Comparison of ENCODE assay signal across 1 cellular context in the genomic region with DNA sequence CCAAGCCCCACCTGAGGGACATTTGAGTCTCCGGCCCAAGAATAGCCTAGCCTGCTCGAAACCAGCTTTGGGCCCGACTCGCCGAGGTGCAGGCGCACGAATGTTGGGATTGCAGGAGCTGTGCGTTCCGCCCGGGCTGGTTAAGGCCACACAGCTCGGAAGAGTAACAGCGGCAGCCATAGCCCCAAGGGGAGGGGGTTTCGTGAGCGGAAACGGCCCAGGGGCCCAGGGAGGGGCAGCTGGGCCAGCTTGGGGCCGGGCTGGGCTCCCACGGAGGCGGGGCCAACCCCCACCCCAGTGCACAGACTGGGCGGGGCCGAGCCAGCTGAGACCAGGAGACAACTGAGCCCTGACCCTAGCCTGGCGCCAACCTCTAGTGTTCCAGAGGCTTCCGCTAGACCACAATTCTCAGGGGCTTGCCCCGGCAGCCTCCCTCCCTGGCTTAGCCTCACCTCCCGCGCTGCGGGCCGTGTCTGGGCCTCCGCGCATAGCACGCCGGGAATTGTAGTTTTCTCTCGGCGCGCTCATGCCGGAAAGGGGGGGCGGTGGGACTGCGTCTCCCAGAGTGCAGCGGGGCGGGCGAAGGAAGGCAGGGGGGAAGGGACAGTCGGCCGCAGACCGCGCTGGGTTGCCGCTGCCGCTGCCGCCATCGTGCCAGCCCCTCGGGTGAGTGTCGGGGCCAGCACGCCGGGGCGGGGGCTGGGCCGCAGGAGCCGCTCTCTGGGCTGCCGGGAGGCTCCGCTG.
A peak's percentile ranks its signal among the peaks of the same experiment; 100 is the strongest.
TF ChIP-seq lines count a peak whose summit lies in the region.

A gene (plus strand): TSS at position 614 of the 744 bp plus-strand sequence. CDS start 18,198 bp downstream, outside the sequence.

TF ChIP-seq in HEK293, 187 proteins besides CTCF, POLR2A, EP300 and RAD21 (continued from another document and continues in another):
- TF ChIP-seq, protein P1, sequence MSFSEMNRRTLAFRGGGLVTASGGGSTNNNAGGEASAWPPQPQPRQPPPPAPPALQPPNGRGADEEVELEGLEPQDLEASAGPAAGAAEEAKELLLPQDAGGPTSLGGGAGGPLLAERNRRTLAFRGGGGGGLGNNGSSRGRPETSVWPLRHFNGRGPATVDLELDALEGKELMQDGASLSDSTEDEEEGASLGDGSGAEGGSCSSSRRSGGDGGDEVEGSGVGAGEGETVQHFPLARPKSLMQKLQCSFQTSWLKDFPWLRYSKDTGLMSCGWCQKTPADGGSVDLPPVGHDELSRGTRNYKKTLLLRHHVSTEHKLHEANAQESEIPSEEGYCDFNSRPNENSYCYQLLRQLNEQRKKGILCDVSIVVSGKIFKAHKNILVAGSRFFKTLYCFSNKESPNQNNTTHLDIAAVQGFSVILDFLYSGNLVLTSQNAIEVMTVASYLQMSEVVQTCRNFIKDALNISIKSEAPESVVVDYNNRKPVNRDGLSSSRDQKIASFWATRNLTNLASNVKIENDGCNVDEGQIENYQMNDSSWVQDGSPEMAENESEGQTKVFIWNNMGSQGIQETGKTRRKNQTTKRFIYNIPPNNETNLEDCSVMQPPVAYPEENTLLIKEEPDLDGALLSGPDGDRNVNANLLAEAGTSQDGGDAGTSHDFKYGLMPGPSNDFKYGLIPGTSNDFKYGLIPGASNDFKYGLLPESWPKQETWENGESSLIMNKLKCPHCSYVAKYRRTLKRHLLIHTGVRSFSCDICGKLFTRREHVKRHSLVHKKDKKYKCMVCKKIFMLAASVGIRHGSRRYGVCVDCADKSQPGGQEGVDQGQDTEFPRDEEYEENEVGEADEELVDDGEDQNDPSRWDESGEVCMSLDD (tag by site-specific recombination; IDR thresholded peaks at IDR 0.05) = peak; percentile 79; the same call in 1 of the 2 replicates
- TF ChIP-seq, protein P2, sequence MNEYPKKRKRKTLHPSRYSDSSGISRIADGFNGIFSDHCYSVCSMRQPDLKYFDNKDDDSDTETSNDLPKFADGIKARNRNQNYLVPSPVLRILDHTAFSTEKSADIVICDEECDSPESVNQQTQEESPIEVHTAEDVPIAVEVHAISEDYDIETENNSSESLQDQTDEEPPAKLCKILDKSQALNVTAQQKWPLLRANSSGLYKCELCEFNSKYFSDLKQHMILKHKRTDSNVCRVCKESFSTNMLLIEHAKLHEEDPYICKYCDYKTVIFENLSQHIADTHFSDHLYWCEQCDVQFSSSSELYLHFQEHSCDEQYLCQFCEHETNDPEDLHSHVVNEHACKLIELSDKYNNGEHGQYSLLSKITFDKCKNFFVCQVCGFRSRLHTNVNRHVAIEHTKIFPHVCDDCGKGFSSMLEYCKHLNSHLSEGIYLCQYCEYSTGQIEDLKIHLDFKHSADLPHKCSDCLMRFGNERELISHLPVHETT (tag by site-specific recombination; IDR thresholded peaks at IDR 0.05) = 0 out of 2 replicates have a peak, but pooled peaks have one; percentile 44
- TF ChIP-seq HOXA7 (CRISPR knock-in tag; IDR thresholded peaks at IDR 0.05; ENCODE audit: borderline replicate concordance) = no peak
- no peak; the same call in 1 of the 2 replicates for TF ChIP-seq EGR2 (tag by site-specific recombination; IDR thresholded peaks at IDR 0.05; ENCODE audit: low read depth)
- TF ChIP-seq ZEB2 (tag by site-specific recombination; IDR thresholded peaks at IDR 0.05) = peak; percentile 85
- TF ChIP-seq ZNF121 (tag by site-specific recombination; IDR thresholded peaks at IDR 0.05) = 0 out of 2 replicates have a peak, but pooled peaks have one; percentile 10
- no peak for TF ChIP-seq ZNF785 (tag by site-specific recombination; IDR thresholded peaks at IDR 0.05)
- TF ChIP-seq ZNF514 (tag by site-specific recombination; IDR thresholded peaks at IDR 0.05) = no peak
- TF ChIP-seq HOXD13 (CRISPR knock-in tag; IDR thresholded peaks at IDR 0.05; ENCODE audit: borderline replicate concordance) = no peak
- 0 out of 2 replicates have a peak, but pooled peaks have one; percentile 47 for TF ChIP-seq ZNF24 (tag by site-specific recombination; IDR thresholded peaks at IDR 0.05)
- TF ChIP-seq, protein P3, sequence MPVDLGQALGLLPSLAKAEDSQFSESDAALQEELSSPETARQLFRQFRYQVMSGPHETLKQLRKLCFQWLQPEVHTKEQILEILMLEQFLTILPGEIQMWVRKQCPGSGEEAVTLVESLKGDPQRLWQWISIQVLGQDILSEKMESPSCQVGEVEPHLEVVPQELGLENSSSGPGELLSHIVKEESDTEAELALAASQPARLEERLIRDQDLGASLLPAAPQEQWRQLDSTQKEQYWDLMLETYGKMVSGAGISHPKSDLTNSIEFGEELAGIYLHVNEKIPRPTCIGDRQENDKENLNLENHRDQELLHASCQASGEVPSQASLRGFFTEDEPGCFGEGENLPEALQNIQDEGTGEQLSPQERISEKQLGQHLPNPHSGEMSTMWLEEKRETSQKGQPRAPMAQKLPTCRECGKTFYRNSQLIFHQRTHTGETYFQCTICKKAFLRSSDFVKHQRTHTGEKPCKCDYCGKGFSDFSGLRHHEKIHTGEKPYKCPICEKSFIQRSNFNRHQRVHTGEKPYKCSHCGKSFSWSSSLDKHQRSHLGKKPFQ (tag by site-specific recombination; IDR thresholded peaks at IDR 0.05) = no peak
- TF ChIP-seq ZNF521 (tag by site-specific recombination; IDR thresholded peaks at IDR 0.05) = no peak
- TF ChIP-seq ZNF2 (tag by site-specific recombination; IDR thresholded peaks at IDR 0.05) = 0 out of 2 replicates have a peak, but pooled peaks have one; percentile 61
- no peak for TF ChIP-seq ZNF132 (tag by site-specific recombination; IDR thresholded peaks at IDR 0.05; ENCODE audit: borderline replicate concordance)
- TF ChIP-seq ZNF629 (tag by site-specific recombination; IDR thresholded peaks at IDR 0.05) = peak; percentile 64; the same call in 1 of the 2 replicates
- no peak; the same call in 1 of the 2 replicates for TF ChIP-seq FEZF1 (tag by site-specific recombination; IDR thresholded peaks at IDR 0.05)
- TF ChIP-seq ZBTB8A (tag by site-specific recombination; IDR thresholded peaks at IDR 0.05) = peak; percentile 51
- 0 out of 2 replicates have a peak, but pooled peaks have one; percentile 26 for TF ChIP-seq ZNF324 (tag by site-specific recombination; IDR thresholded peaks at IDR 0.05)
- TF ChIP-seq GLIS2 (tag by site-specific recombination; IDR thresholded peaks at IDR 0.05) = peak; percentile 99
- TF ChIP-seq ZNF76 (tag by site-specific recombination; IDR thresholded peaks at IDR 0.05; ENCODE audit: borderline replicate concordance, low read depth) = peak; percentile 99
- no peak for TF ChIP-seq ZNF529 (tag by site-specific recombination; IDR thresholded peaks at IDR 0.05; ENCODE audit: insufficient replicate concordance)
- peak; percentile 60; the same call in 1 of the 2 replicates for TF ChIP-seq ZNF394 (tag by site-specific recombination; IDR thresholded peaks at IDR 0.05; ENCODE audit: borderline replicate concordance)
- peak; percentile 86 for TF ChIP-seq SP2 (tag by site-specific recombination; IDR thresholded peaks at IDR 0.05)
- TF ChIP-seq ZXDB (tag by site-specific recombination; IDR thresholded peaks at IDR 0.05) = peak; percentile 99
- no peak for TF ChIP-seq ZNF175 (tag by site-specific recombination; IDR thresholded peaks at IDR 0.05)
- peak; percentile 88; the same call in 1 of the 2 replicates for TF ChIP-seq KLF7 (tag by site-specific recombination; IDR thresholded peaks at IDR 0.05; ENCODE audit: borderline replicate concordance)
- TF ChIP-seq ZSCAN16 (tag by site-specific recombination; IDR thresholded peaks at IDR 0.05) = 0 out of 2 replicates have a peak, but pooled peaks have one; percentile 10
- TF ChIP-seq ZNF423 (tag by site-specific recombination; IDR thresholded peaks at IDR 0.05) = peak; percentile 53; the same call in 1 of the 2 replicates
- TF ChIP-seq ZBTB17 (tag by site-specific recombination; IDR thresholded peaks at IDR 0.05) = peak; percentile 92
- TF ChIP-seq ZNF660 (tag by site-specific recombination; IDR thresholded peaks at IDR 0.05) = peak; percentile 24; the same call in 1 of the 2 replicates
- no peak for TF ChIP-seq BCL11A (tag by site-specific recombination; IDR thresholded peaks at IDR 0.05; ENCODE audit: low read depth)
- TF ChIP-seq ZNF274 (IDR thresholded peaks at IDR 0.05; ENCODE audit: low read length) = no peak
- no peak for TF ChIP-seq ZNF274 (tag by site-specific recombination; IDR thresholded peaks at IDR 0.05; ENCODE audit: borderline replicate concordance)
- TF ChIP-seq ZNF354C (tag by site-specific recombination; IDR thresholded peaks at IDR 0.05; ENCODE audit: borderline replicate concordance, low read depth) = no peak
- peak; percentile 96 for TF ChIP-seq GLIS1 (tag by site-specific recombination; IDR thresholded peaks at IDR 0.05)
- peak; percentile 72 for TF ChIP-seq ZNF843 (tag by site-specific recombination; IDR thresholded peaks at IDR 0.05)
- TF ChIP-seq SP3 (tag by site-specific recombination; IDR thresholded peaks at IDR 0.05) = peak; percentile 93
- TF ChIP-seq ZNF140 (tag by site-specific recombination; IDR thresholded peaks at IDR 0.05) = no peak
- no peak for TF ChIP-seq ZBTB1 (tag by site-specific recombination; IDR thresholded peaks at IDR 0.05)
- peak; percentile 67; the same call in 1 of the 2 replicates for TF ChIP-seq ZBTB7A (tag by site-specific recombination; IDR thresholded peaks at IDR 0.05; ENCODE audit: low read depth)
- no peak for TF ChIP-seq ZNF549 (tag by site-specific recombination; IDR thresholded peaks at IDR 0.05)
- TF ChIP-seq, protein P4, sequence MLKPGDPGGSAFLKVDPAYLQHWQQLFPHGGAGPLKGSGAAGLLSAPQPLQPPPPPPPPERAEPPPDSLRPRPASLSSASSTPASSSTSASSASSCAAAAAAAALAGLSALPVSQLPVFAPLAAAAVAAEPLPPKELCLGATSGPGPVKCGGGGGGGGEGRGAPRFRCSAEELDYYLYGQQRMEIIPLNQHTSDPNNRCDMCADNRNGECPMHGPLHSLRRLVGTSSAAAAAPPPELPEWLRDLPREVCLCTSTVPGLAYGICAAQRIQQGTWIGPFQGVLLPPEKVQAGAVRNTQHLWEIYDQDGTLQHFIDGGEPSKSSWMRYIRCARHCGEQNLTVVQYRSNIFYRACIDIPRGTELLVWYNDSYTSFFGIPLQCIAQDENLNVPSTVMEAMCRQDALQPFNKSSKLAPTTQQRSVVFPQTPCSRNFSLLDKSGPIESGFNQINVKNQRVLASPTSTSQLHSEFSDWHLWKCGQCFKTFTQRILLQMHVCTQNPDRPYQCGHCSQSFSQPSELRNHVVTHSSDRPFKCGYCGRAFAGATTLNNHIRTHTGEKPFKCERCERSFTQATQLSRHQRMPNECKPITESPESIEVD (tag by site-specific recombination; IDR thresholded peaks at IDR 0.05) = no peak
- TF ChIP-seq, protein P5, sequence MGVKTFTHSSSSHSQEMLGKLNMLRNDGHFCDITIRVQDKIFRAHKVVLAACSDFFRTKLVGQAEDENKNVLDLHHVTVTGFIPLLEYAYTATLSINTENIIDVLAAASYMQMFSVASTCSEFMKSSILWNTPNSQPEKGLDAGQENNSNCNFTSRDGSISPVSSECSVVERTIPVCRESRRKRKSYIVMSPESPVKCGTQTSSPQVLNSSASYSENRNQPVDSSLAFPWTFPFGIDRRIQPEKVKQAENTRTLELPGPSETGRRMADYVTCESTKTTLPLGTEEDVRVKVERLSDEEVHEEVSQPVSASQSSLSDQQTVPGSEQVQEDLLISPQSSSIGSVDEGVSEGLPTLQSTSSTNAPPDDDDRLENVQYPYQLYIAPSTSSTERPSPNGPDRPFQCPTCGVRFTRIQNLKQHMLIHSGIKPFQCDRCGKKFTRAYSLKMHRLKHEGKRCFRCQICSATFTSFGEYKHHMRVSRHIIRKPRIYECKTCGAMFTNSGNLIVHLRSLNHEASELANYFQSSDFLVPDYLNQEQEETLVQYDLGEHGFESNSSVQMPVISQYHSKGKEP (tag by site-specific recombination; IDR thresholded peaks at IDR 0.05) = peak; percentile 10; the same call in 1 of the 2 replicates
- TF ChIP-seq, protein P6, sequence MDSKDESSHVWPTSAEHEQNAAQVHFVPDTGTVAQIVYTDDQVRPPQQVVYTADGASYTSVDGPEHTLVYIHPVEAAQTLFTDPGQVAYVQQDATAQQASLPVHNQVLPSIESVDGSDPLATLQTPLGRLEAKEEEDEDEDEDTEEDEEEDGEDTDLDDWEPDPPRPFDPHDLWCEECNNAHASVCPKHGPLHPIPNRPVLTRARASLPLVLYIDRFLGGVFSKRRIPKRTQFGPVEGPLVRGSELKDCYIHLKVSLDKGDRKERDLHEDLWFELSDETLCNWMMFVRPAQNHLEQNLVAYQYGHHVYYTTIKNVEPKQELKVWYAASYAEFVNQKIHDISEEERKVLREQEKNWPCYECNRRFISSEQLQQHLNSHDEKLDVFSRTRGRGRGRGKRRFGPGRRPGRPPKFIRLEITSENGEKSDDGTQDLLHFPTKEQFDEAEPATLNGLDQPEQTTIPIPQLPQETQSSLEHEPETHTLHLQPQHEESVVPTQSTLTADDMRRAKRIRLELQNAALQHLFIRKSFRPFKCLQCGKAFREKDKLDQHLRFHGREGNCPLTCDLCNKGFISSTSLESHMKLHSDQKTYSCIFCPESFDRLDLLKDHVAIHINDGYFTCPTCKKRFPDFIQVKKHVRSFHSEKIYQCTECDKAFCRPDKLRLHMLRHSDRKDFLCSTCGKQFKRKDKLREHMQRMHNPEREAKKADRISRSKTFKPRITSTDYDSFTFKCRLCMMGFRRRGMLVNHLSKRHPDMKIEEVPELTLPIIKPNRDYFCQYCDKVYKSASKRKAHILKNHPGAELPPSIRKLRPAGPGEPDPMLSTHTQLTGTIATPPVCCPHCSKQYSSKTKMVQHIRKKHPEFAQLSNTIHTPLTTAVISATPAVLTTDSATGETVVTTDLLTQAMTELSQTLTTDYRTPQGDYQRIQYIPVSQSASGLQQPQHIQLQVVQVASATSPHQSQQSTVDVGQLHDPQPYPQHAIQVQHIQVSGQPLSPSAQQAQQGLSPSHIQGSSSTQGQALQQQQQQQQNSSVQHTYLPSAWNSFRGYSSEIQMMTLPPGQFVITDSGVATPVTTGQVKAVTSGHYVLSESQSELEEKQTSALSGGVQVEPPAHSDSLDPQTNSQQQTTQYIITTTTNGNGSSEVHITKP (tag by site-specific recombination; IDR thresholded peaks at IDR 0.05) = peak; percentile 96
- TF ChIP-seq, protein P7, sequence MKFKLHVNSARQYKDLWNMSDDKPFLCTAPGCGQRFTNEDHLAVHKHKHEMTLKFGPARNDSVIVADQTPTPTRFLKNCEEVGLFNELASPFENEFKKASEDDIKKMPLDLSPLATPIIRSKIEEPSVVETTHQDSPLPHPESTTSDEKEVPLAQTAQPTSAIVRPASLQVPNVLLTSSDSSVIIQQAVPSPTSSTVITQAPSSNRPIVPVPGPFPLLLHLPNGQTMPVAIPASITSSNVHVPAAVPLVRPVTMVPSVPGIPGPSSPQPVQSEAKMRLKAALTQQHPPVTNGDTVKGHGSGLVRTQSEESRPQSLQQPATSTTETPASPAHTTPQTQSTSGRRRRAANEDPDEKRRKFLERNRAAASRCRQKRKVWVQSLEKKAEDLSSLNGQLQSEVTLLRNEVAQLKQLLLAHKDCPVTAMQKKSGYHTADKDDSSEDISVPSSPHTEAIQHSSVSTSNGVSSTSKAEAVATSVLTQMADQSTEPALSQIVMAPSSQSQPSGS (tag by site-specific recombination; IDR thresholded peaks at IDR 0.05; ENCODE audit: low read depth) = no peak
- TF ChIP-seq ZNF837 (tag by site-specific recombination; IDR thresholded peaks at IDR 0.05) = no peak
- TF ChIP-seq KLF1 (tag by site-specific recombination; IDR thresholded peaks at IDR 0.05) = peak; percentile 88
